ENCODE assay signal across 8 cellular contexts in the genomic region with DNA sequence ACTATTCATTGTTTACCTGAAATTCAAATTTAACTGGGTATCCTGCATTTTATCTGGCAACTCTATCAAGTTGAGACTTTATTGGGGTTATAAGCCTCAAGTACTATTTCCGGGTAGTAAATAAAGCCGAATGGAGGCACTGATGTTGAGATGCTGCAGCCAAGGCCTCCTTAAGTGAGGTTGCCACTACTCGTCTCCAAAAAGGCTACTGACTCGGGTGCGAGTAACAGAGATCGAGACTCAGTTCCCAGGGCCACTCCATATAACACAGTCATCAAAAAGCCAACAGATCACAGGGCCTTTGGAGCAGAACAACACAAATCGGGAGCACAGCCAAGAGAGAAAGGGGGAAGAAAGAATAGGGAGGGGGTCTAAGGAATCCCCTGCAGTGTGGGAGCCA. TPM values are rescaled to one million over a fixed set of nuclear protein-coding genes. Genes with fewer than 3 reads are reported as not detected.
A peak's percentile ranks its signal among the peaks of the same experiment; 100 is the strongest.
DNase-seq lines count a peak whose midpoint lies in the region; ATAC-seq, FAIRE-seq and TF ChIP-seq lines count a peak whose summit lies in the region.

No MANE protein-coding gene starts in this region.

- DNase-seq in NT2/D1 (ENCODE audit: low read depth, low spot score) (no peak), dorsolateral prefrontal cortex (no peak), mucosa of descending colon (no peak), D721Med (ENCODE audit: insufficient read length, low spot score) (no peak), urothelium cell line (ENCODE audit: low spot score) (no peak), cortex of kidney (lab: John Stamatoyannopoulos, UW) (no peak)

- peaks cover 18% of the 10 kb centered on the region for H3K36me3 ChIP-seq in ES-I3 (ENCODE audit: insufficient read depth, low read length)
- peaks cover 67% of the 10 kb centered on the region for H3K36me3 ChIP-seq in NT2/D1 (ENCODE audit: insufficient read depth, insufficient read length, low read length)
- H3K36me3 ChIP-seq in mucosa of descending colon (ENCODE audit: low read depth), result peaks cover 11% of the 10 kb centered on the region

- ATAC-seq in mucosa of descending colon (peak; percentile 32), GM21576 (IDR thresholded peaks at IDR 0.05; ENCODE audit: unreplicated experiment) (no peak)

- intact Hi-C loops in dorsolateral prefrontal cortex (cut with DNase I), result loop anchor here (5.0 kb wide), 1 partner anchor 50 kb away; no protein-coding TSS in a partner anchor
- intact Hi-C loops in mucosa of descending colon (cut with DNase I, micrococcal nuclease), result no loop called here

- H3K4me3 ChIP-seq in NT2/D1 (ENCODE audit: insufficient read length, low read depth) (peak overlapping the region; percentile 97), dorsolateral prefrontal cortex (peak overlapping the region; percentile 50 to 100 (median 93)), mucosa of descending colon (peak overlapping the region; percentile 85)

- H3K9me3 ChIP-seq in ES-I3 (ENCODE audit: control insufficient read depth, insufficient read depth, low read length), result no peaks in the 10 kb centered on the region
- no peaks in the 10 kb centered on the region for H3K9me3 ChIP-seq in NT2/D1 (ENCODE audit: insufficient read depth, low read length)
- no peaks in the 10 kb centered on the region for H3K9me3 ChIP-seq in mucosa of descending colon

- no peaks in the 10 kb centered on the region for H3K27me3 ChIP-seq in NT2/D1 (ENCODE audit: insufficient read depth, insufficient read length)
- H3K27me3 ChIP-seq in dorsolateral prefrontal cortex, result no peaks in the 10 kb centered on the region

- H3K27ac ChIP-seq in dorsolateral prefrontal cortex, result peak overlapping the region in 57 of 59 donors; percentile 66 to 98 (median 92)

- H3K4me1 ChIP-seq in ES-I3 (ENCODE audit: insufficient read depth, low read length), result peaks cover 12% of the 10 kb centered on the region
- no peaks in the 10 kb centered on the region for H3K4me1 ChIP-seq in NT2/D1 (ENCODE audit: insufficient read depth, insufficient read length)
- H3K4me1 ChIP-seq in mucosa of descending colon (ENCODE audit: low read depth), result peaks cover 7% of the 10 kb centered on the region

- no peak for TF ChIP-seq CTCF in dorsolateral prefrontal cortex (IDR thresholded peaks at IDR 0.05 in 54 of 56, conservative IDR thresholded peaks at IDR 0.05 in 2 of 56; ENCODE audit: low read depth in 1 of 56, partially characterized antibody in 56 of 56)
- no peak for TF ChIP-seq CTCF in mucosa of descending colon (IDR thresholded peaks at IDR 0.05)
- TF ChIP-seq CTCF in D721Med (IDR thresholded peaks at IDR 0.05; ENCODE audit: insufficient read depth, missing control alignments), result no peak

- FAIRE-seq in D721Med (lab: Jason Lieb, UNC) (no peak), urothelium cell line (lab: Jason Lieb, UNC) (no peak)

- peak overlapping the region; percentile 94 for H3K9ac ChIP-seq in ES-I3 (ENCODE audit: low read depth, low read length)
- H3K9ac ChIP-seq in NT2/D1 (ENCODE audit: insufficient read length, low read depth), result peak overlapping the region; percentile 92

RNA-seq across cellular contexts. Expression of gene COPA, which starts 0.5 kb away (rescaled TPM):
- 100 to 1,000 TPM; 107 to 252 (median 197) TPM for total RNA-seq in dorsolateral prefrontal cortex
- 100 to 1,000 TPM; 141 to 165 (median 151) TPM for total RNA-seq in mucosa of descending colon

RNA-seq across cellular contexts. Expression of gene NCSTN, which starts 0.7 kb away (rescaled TPM):
- total RNA-seq in dorsolateral prefrontal cortex (10 to 100 TPM; 44.1 to 95.7 (median 60.5) TPM), mucosa of descending colon (100 to 1,000 TPM in 1 of 3 donors, 10 to 100 TPM in 2; 70.4 to 104 (median 95.8) TPM)

RNA-seq across cellular contexts. Expression of gene NHLH1, which starts 24.4 kb away (rescaled TPM):
- 1 to 10 TPM in 50 of 120 experiments, under 1 TPM in 68, not detected in 2; 0.18 to 3.4 (median 0.90) TPM for total RNA-seq in dorsolateral prefrontal cortex
- total RNA-seq in mucosa of descending colon, result under 1 TPM; 0.14 to 0.16 (median 0.14) TPM

RNA-seq across cellular contexts. Expression of gene PEX19, which starts 57.6 kb away (rescaled TPM):
- total RNA-seq in dorsolateral prefrontal cortex (100 to 1,000 TPM in 52 of 120 experiments, 10 to 100 TPM in 68; 63.4 to 123 (median 97.5) TPM), mucosa of descending colon (10 to 100 TPM; 53.7 to 82.0 (median 76.3) TPM)

RNA-seq across cellular contexts. Expression of gene VANGL2, which starts 57.8 kb away (rescaled TPM):
- 10 to 100 TPM in 25 of 120 experiments, 1 to 10 TPM in 95; 3.5 to 15.6 (median 8.0) TPM for total RNA-seq in dorsolateral prefrontal cortex
- 1 to 10 TPM; 5.2 to 8.9 (median 8.7) TPM for total RNA-seq in mucosa of descending colon

Comparison
In these comparisons a context has a peak if more than half of its experiments do, and no peak if none do; other contexts are left out.
1. intact Hi-C loops: an anchor here in dorsolateral prefrontal cortex (5.0 kb wide); none called in mucosa of descending colon.